Comparison of ENCODE assay signal across 8 cellular contexts in genomic region chr9:105415344-105415980, GRCh38. TPM values are rescaled to one million over a fixed set of nuclear protein-coding genes. Genes with fewer than 3 reads are reported as not detected.
DNase-seq lines count a peak whose midpoint lies in the region; ATAC-seq and TF ChIP-seq lines count a peak whose summit lies in the region.

No MANE protein-coding gene starts in this region.

- CTCF ChIA-PET in activated CD8-positive, alpha-beta memory T cell treated with anti-CD3 and anti-CD28 coated beads, Interleukin-2, amount 10 ng/mL, durations not matched to agents 7 days and 5 days (lab: Charles Lee), result interaction anchor here (0.7 to 5.0 kb wide), 15 partner anchors 9 to 552 kb away, joined by 3 to 24 read pairs (median 4); partner anchors contain the start of genes ABCA1 and SLC44A1

- H3K36me3 ChIP-seq in neural cell (ENCODE audit: insufficient read depth, low read length), result no peaks in the 10 kb centered on the region

- TF ChIP-seq CTCF in epithelial cell of proximal tubule (conservative IDR thresholded peaks at IDR 0.05; ENCODE audit: low read depth, low read length) (peak; percentile 95), neural cell (IDR thresholded peaks at IDR 0.05; ENCODE audit: poor library complexity, severe bottlenecking) (peak; percentile 95)

- no peak overlapping the region for H3K27ac Mint-ChIP-seq in activated CD8-positive, alpha-beta memory T cell treated with anti-CD3 and anti-CD28 coated beads, Interleukin-2, amount 10 ng/mL, durations not matched to agents 7 days and 5 days

- no peak overlapping the region for H2AFZ ChIP-seq in neural cell (ENCODE audit: low read depth, low read length)

- no peaks in the 10 kb centered on the region for H4K20me1 ChIP-seq in neural cell (ENCODE audit: insufficient read depth)

- H3K4me3 ChIP-seq in epithelial cell of proximal tubule (ENCODE audit: low read depth, low read length) (no peak overlapping the region), neural cell (ENCODE audit: low read length) (no peak overlapping the region)

- no peak overlapping the region for H3K27ac ChIP-seq in neural cell (ENCODE audit: low read length)
- peak overlapping the region; percentile 27 for H3K27ac ChIP-seq in temporal lobe (ENCODE audit: low read depth, low read length)

- H3K4me2 ChIP-seq in neural cell (ENCODE audit: low read length), result no peak overlapping the region

- peaks cover 16% of the 10 kb centered on the region for H3K4me1 Mint-ChIP-seq in activated CD8-positive, alpha-beta memory T cell treated with anti-CD3 and anti-CD28 coated beads, Interleukin-2, amount 10 ng/mL, durations not matched to agents 7 days and 5 days

- H3K9me3 Mint-ChIP-seq in activated CD8-positive, alpha-beta memory T cell treated with anti-CD3 and anti-CD28 coated beads, Interleukin-2, amount 10 ng/mL, durations not matched to agents 7 days and 5 days (ENCODE audit: low read depth), result peaks cover 10% of the 10 kb centered on the region

- ATAC-seq in GM18519 (IDR thresholded peaks at IDR 0.05; ENCODE audit: low FRiP score, unreplicated experiment) (peak; percentile 61), HG03108 (IDR thresholded peaks at IDR 0.05; ENCODE audit: unreplicated experiment) (peak; percentile 53)
- peak; percentile 87 for ATAC-seq in activated CD8-positive, alpha-beta memory T cell treated with anti-CD3 and anti-CD28 coated beads, Interleukin-2, amount 10 ng/mL, durations not matched to agents 7 days and 5 days

- no peaks in the 10 kb centered on the region for H3F3A ChIP-seq in neural cell (ENCODE audit: insufficient read depth, low read length, poor library complexity, severe bottlenecking)

- H3K4me3 Mint-ChIP-seq in activated CD8-positive, alpha-beta memory T cell treated with anti-CD3 and anti-CD28 coated beads, Interleukin-2, amount 10 ng/mL, durations not matched to agents 7 days and 5 days, result no peak overlapping the region

- DNase-seq in Ammon's horn (ENCODE audit: low spot score) (peak; percentile 81), NCI-H524 treated with DMSO at 0.1 percent for 48 hours (lab: John Stamatoyannopoulos, UW) (peak; percentile 30), epithelial cell of proximal tubule (ENCODE audit: low read depth) (no peak)
- DNase-seq in activated CD8-positive, alpha-beta memory T cell treated with anti-CD3 and anti-CD28 coated beads, Interleukin-2, amount 10 ng/mL, durations not matched to agents 7 days and 5 days, result peak; percentile 73

- no peaks in the 10 kb centered on the region for H3K9me2 ChIP-seq in neural cell (ENCODE audit: insufficient read depth, low read length)

- no peaks in the 10 kb centered on the region for H3K9me3 ChIP-seq in neural cell (ENCODE audit: low read length)

- no peaks in the 10 kb centered on the region for H3K79me2 ChIP-seq in neural cell (replicated peaks; ENCODE audit: insufficient read depth, low read length)

- H3K36me3 Mint-ChIP-seq in activated CD8-positive, alpha-beta memory T cell treated with anti-CD3 and anti-CD28 coated beads, Interleukin-2, amount 10 ng/mL, durations not matched to agents 7 days and 5 days, result peaks cover 5% of the 10 kb centered on the region

- H3K27me3 ChIP-seq in neural cell (ENCODE audit: insufficient read depth, low read depth, low read length), result no peaks in the 10 kb centered on the region

- H3K27me3 Mint-ChIP-seq in activated CD8-positive, alpha-beta memory T cell treated with anti-CD3 and anti-CD28 coated beads, Interleukin-2, amount 10 ng/mL, durations not matched to agents 7 days and 5 days, result peaks cover 42% of the 10 kb centered on the region

- no peak for TF ChIP-seq EP300 in neural cell (conservative IDR thresholded peaks at IDR 0.05; ENCODE audit: poor library complexity, severe bottlenecking)

- no peak overlapping the region for H3K9ac ChIP-seq in neural cell (ENCODE audit: low read length)

- peak; percentile 98 for TF ChIP-seq RAD21 in neural cell (conservative IDR thresholded peaks at IDR 0.05)

TF ChIP-seq in neural cell, 6 proteins besides CTCF, POLR2A, EP300 and RAD21:
- TF ChIP-seq TAF1 (IDR thresholded peaks at IDR 0.05; ENCODE audit: low read depth) (no peak), SMC3 (conservative IDR thresholded peaks at IDR 0.05; ENCODE audit: poor library complexity) (peak; percentile 97)
TF ChIP-seq in neural cell: peak in this region for 1.

RNA-seq across cellular contexts. Expression of gene FSD1L, which starts 32.4 kb away (rescaled TPM):
- 1 to 10 TPM; 6.3 to 9.2 TPM for total RNA-seq in activated CD8-positive, alpha-beta memory T cell treated with anti-CD3 and anti-CD28 coated beads, Interleukin-2, amount 10 ng/mL, durations not matched to agents 7 days and 5 days
- total RNA-seq in epithelial cell of proximal tubule, result 1.6 and 1.7 TPM in 2 replicates
- 38.5 and 42.8 TPM in 2 replicates for polyA plus RNA-seq in neural cell
- 85.5 and 106 TPM in 2 replicates for polyA minus RNA-seq in neural cell
- total RNA-seq in temporal lobe, result 112 TPM

Comparison
In these comparisons a context has a peak if more than half of its experiments do, and no peak if none do; other contexts are left out.
1. RNA of gene FSD1L, which starts 32.4 kb away (total RNA-seq): 112 TPM in temporal lobe (single experiment); 6.3 to 9.2 TPM in activated CD8-positive, alpha-beta memory T cell treated with anti-CD3 and anti-CD28 coated beads, Interleukin-2, amount 10 ng/mL, durations not matched to agents 7 days and 5 days and 1.6 to 1.7 TPM in epithelial cell of proximal tubule; every median in the first group is over 10 times any median in the second.
2. Peak in every context shown above with its lines, with median percentiles within 50 percentile points of each other: ATAC-seq.